In the genomic region with DNA sequence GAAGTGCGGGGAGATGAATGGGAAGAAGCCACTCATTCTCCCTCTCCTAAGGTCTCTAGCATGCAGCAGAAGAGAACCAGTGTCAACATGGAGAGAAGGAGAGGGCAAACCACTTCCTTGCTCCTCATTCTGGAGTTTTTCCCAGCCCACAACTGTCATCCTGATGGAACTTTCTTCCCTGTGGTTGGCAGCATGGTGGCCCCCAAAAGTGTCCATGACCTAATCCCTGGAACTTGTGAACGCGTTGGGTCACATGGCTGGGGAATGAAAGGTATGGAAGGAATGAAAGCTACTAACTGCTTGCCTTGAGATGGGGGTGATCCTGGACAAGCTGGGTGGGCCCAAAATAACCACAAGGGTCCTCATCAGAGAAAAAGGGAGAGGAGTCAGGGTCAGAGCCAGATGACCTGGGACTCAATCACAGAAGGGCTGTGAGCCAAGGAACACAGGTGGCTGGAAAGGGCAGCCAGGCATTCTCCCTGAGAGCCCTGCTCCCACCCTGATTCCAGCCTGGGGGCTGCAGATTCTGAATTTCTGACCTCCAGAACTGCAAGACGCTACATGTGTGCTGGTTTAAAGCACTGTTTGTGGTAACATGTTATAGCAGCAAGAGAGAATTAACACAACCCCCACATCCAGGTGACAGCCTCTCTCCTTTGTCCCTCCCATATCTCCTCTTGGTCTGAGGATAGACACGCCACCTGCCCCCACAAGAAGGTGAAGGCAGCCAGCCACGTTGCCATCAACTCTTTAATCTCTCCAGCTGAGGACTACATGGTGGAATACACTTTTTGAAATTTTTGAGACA, we compare ENCODE assay signal across 8 cellular contexts.
A peak's percentile ranks its signal among the peaks of the same experiment; 100 is the strongest.
DNase-seq lines count a peak whose midpoint lies in the region; ATAC-seq and TF ChIP-seq lines count a peak whose summit lies in the region.

No MANE protein-coding gene starts in this region.

- ATAC-seq in naive B cell (ENCODE audit: low read depth in 2 of 2): no peak

- TF ChIP-seq CTCF in choroid plexus epithelial cell (conservative IDR thresholded peaks at IDR 0.05; ENCODE audit: low read depth, low read length): no peak

- no peaks in the 10 kb centered on the region for H3K27me3 Mint-ChIP-seq in naive B cell

- H3K4me1 Mint-ChIP-seq in naive B cell: peaks cover 12 to 29% (median 12%) of the 10 kb centered on the region in 3 donors

- no peaks in the 10 kb centered on the region for H3K36me3 Mint-ChIP-seq in naive B cell

- peak overlapping the region in 6 of 8 donors; percentile 3 to 82 (median 70) for H3K4me3 Mint-ChIP-seq in naive B cell

- H3K9me3 Mint-ChIP-seq in naive B cell: no peaks in the 10 kb centered on the region

- peak overlapping the region in 5 of 6 donors; percentile 37 to 96 (median 81) for H3K27ac Mint-ChIP-seq in naive B cell

- peak; percentile 83 for DNase-seq in AG08396 (ENCODE audit: low spot score)
- DNase-seq in Jurkat, Clone E6-1 (ENCODE audit: low read depth, low spot score): peak; percentile 23
- peak; percentile 68 for DNase-seq in choroid plexus epithelial cell (ENCODE audit: low read depth)
- no peak for DNase-seq in naive B cell
- no peak for DNase-seq in activated CD4-positive, CD25-positive, alpha-beta regulatory T cell (lab: John Stamatoyannopoulos, UW)
- DNase-seq in AML-193 (lab: John Stamatoyannopoulos, UW): no peak
- no peak for DNase-seq in NCI-H2107 treated with DMSO at 0.1 percent for 48 hours (lab: John Stamatoyannopoulos, UW; ENCODE audit: unreplicated experiment)
- DNase-seq in NCI-H345 (lab: John Stamatoyannopoulos, UW): no peak

- no peak overlapping the region for H3K4me3 ChIP-seq in Jurkat, Clone E6-1 (ENCODE audit: low read length)
- peak overlapping the region; percentile 29 for H3K4me3 ChIP-seq in choroid plexus epithelial cell (ENCODE audit: low read depth, low read length)

Comparison
In these comparisons a context has a peak if more than half of its experiments do, and no peak if none do; other contexts are left out.
1. DNase-seq: peak in AG08396 (single experiment), Jurkat, Clone E6-1 (single experiment) and choroid plexus epithelial cell (single experiment); none in naive B cell (single experiment), activated CD4-positive, CD25-positive, alpha-beta regulatory T cell (0 of 4), AML-193 (0 of 2), NCI-H2107 treated with DMSO at 0.1 percent for 48 hours (single experiment) and NCI-H345 (single experiment).